Comparison of ENCODE assay signal across 1 cellular context in the genomic region with DNA sequence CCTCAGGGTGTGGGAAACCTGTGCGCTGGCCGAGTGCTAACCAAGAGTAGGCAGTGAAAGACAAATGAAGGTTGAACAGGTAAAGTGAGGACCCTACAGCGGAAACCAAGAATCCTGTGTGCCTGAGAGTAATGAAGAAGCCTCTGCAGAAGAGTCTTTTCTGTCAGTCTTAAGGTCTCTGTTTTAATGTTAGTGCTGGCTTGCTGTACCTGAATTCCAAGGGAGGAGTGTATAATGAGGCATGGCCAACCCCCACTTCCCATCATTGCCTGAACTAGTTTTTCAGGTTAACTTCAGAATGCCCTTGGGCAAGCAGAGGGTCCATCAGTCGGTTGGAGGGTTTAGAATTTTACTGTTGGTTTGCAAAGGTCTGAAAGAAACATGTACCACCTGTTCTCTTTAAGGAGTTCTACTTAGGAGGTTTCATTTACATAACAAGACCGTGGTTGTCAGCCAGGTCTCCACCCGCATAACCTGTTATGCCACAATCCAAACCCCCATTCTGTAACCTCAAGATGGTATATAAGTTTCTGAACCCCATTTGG.
TF ChIP-seq lines count a peak whose summit lies in the region.

No MANE protein-coding gene starts in this region.

TF ChIP-seq in HCT116, 20 proteins besides CTCF, POLR2A, EP300 and RAD21 (continued from another document):
- TF ChIP-seq, protein P1, sequence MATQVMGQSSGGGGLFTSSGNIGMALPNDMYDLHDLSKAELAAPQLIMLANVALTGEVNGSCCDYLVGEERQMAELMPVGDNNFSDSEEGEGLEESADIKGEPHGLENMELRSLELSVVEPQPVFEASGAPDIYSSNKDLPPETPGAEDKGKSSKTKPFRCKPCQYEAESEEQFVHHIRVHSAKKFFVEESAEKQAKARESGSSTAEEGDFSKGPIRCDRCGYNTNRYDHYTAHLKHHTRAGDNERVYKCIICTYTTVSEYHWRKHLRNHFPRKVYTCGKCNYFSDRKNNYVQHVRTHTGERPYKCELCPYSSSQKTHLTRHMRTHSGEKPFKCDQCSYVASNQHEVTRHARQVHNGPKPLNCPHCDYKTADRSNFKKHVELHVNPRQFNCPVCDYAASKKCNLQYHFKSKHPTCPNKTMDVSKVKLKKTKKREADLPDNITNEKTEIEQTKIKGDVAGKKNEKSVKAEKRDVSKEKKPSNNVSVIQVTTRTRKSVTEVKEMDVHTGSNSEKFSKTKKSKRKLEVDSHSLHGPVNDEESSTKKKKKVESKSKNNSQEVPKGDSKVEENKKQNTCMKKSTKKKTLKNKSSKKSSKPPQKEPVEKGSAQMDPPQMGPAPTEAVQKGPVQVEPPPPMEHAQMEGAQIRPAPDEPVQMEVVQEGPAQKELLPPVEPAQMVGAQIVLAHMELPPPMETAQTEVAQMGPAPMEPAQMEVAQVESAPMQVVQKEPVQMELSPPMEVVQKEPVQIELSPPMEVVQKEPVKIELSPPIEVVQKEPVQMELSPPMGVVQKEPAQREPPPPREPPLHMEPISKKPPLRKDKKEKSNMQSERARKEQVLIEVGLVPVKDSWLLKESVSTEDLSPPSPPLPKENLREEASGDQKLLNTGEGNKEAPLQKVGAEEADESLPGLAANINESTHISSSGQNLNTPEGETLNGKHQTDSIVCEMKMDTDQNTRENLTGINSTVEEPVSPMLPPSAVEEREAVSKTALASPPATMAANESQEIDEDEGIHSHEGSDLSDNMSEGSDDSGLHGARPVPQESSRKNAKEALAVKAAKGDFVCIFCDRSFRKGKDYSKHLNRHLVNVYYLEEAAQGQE (IDR thresholded peaks at IDR 0.05; ENCODE audit: low read depth): no peak
- no peak for TF ChIP-seq TCF7L2 (IDR thresholded peaks at IDR 0.05; ENCODE audit: borderline replicate concordance, extremely low read depth, insufficient read depth, insufficient read length)
